Comparison of ENCODE assay signal across 11 cellular contexts in the genomic region with DNA sequence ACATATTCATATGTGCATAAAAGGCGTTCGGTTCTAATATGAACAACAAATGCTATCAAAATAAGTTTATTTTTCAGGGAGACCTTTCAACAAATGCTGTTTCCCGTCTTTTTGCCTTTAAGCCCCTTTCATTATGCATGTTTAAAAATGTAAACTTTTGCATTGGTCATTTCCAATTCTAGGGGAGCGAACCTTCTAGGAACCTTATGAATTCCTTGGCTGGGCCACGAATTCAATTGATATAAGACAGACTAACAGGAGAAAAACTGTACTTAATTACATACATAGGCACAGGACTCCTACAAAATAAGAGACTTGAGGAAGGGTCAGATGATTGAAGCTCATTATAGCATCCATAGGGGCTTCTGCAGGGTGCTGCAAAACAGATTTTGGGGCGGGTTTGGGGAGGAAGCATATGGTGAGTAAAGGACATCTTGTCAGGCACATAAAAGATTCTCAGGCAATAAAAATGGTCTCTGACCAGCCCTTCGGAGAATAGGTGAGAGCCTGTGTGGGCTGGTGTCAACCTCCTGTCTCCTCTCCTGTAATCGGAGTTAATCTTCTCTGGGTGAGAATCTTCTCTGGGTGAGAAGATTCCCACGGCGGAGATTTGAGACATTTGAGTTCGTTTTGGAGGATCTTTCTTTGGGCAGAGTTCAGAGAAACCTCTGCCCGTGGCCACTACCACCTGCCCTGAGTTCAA. TPM values are rescaled to one million over a fixed set of nuclear protein-coding genes. Genes with fewer than 3 reads are reported as not detected.
DNase-seq lines count a peak whose midpoint lies in the region; ATAC-seq and TF ChIP-seq lines count a peak whose summit lies in the region.
"Had no signal": no experiment of that assay in that cellular context is flagged by ENCODE, and none has a peak within 500 bp of the region (broad histone marks: within the 10 kb centered on the region; RNA-seq: fewer than 3 reads in every experiment).

No MANE protein-coding gene starts in this region.

- in situ Hi-C loops in transverse colon (cut with MboI; ENCODE audit: low pct_ligation_motif_present in 1 of 4, low pct_unique_long_range_greater_than_20kb in 1 of 4, low sequenced_read_pairs in 3 of 4) = no loop called here

- H3K27ac Mint-ChIP-seq in activated T-helper 1 cell treated with anti-CD3 and anti-CD28 coated beads, Interleukin-12 subunit alpha, Interleukin-12 subunit beta, Interleukin-2, Interleukin-4 antibody, amounts not matched to agents 30 ng/mL and 10 ng/mL and 1 ng/mL, durations not matched to agents 14 hours and 24 hours and 36 hours = no peak overlapping the region

- peaks cover 75% of the 10 kb centered on the region for H3K4me1 Mint-ChIP-seq in activated T-helper 1 cell treated with anti-CD3 and anti-CD28 coated beads, Interleukin-12 subunit alpha, Interleukin-12 subunit beta, Interleukin-2, Interleukin-4 antibody, amounts not matched to agents 30 ng/mL and 10 ng/mL and 1 ng/mL, durations not matched to agents 14 hours and 24 hours and 36 hours (ENCODE audit: low read depth)

- H3K9me3 Mint-ChIP-seq in activated T-helper 1 cell treated with anti-CD3 and anti-CD28 coated beads, Interleukin-12 subunit alpha, Interleukin-12 subunit beta, Interleukin-2, Interleukin-4 antibody, amounts not matched to agents 30 ng/mL and 10 ng/mL and 1 ng/mL, durations not matched to agents 14 hours and 24 hours and 36 hours = no peaks in the 10 kb centered on the region

- WGBS in transverse colon (ENCODE audit: low coverage in 1 of 2), 2 donors = 24 to 40% methylated on average over 8 to 12 of the region's 12 CpGs

- peaks cover 11% of the 10 kb centered on the region for H3K36me3 Mint-ChIP-seq in activated T-helper 1 cell treated with anti-CD3 and anti-CD28 coated beads, Interleukin-12 subunit alpha, Interleukin-12 subunit beta, Interleukin-2, Interleukin-4 antibody, amounts not matched to agents 30 ng/mL and 10 ng/mL and 1 ng/mL, durations not matched to agents 14 hours and 24 hours and 36 hours (ENCODE audit: low read depth)

- TF ChIP-seq EP300 in transverse colon (IDR thresholded peaks at IDR 0.05; ENCODE audit: low read depth) = no peak

- TF ChIP-seq CTCF in left ventricle myocardium inferior (IDR thresholded peaks at IDR 0.05; ENCODE audit: borderline replicate concordance) = no peak
- no peak for TF ChIP-seq CTCF in transverse colon (IDR thresholded peaks at IDR 0.05)

- H3K27me3 Mint-ChIP-seq in activated T-helper 1 cell treated with anti-CD3 and anti-CD28 coated beads, Interleukin-12 subunit alpha, Interleukin-12 subunit beta, Interleukin-2, Interleukin-4 antibody, amounts not matched to agents 30 ng/mL and 10 ng/mL and 1 ng/mL, durations not matched to agents 14 hours and 24 hours and 36 hours (ENCODE audit: insufficient read depth) = peaks cover 29% of the 10 kb centered on the region

- H3K27ac ChIP-seq in left ventricle myocardium inferior (replicated peaks) (no peak overlapping the region), transverse colon (peak overlapping the region; percentile 80 to 83 (median 82))
- H3K27ac ChIP-seq: neutrophil, testis had no signal

- no peak overlapping the region for H3K9ac ChIP-seq in iPS-15b (ENCODE audit: low read depth, low read length)

- peak overlapping the region; percentile 97 for H3K4me3 Mint-ChIP-seq in activated T-helper 1 cell treated with anti-CD3 and anti-CD28 coated beads, Interleukin-12 subunit alpha, Interleukin-12 subunit beta, Interleukin-2, Interleukin-4 antibody, amounts not matched to agents 30 ng/mL and 10 ng/mL and 1 ng/mL, durations not matched to agents 14 hours and 24 hours and 36 hours

- H3K27me3 ChIP-seq in left ventricle myocardium inferior (ENCODE audit: low read depth) = peaks cover 92% of the 10 kb centered on the region
- peaks cover 46% of the 10 kb centered on the region for H3K27me3 ChIP-seq in iPS-15b (ENCODE audit: control insufficient read depth, insufficient read depth, low read length)
- peaks cover 66% of the 10 kb centered on the region for H3K27me3 ChIP-seq in transverse colon
- H3K27me3 ChIP-seq: testis had no signal

- TF ChIP-seq POLR2A in transverse colon (IDR thresholded peaks at IDR 0.05) = no peak

- H3K4me3 ChIP-seq in left ventricle myocardium inferior = peak overlapping the region; percentile 68
- H3K4me3 ChIP-seq in iPS-15b (ENCODE audit: low read depth, low read length) = peak overlapping the region; percentile 79
- peak overlapping the region in 3 of 4 donors; percentile 53 to 59 (median 58) for H3K4me3 ChIP-seq in transverse colon

- peaks cover 51% of the 10 kb centered on the region for H3K4me1 ChIP-seq in left ventricle myocardium inferior
- H3K4me1 ChIP-seq in iPS-15b (ENCODE audit: control insufficient read depth, insufficient read depth, low read length) = peaks cover 28% of the 10 kb centered on the region
- H3K4me1 ChIP-seq in transverse colon = peaks cover 10 to 75% (median 54%) of the 10 kb centered on the region in 4 donors
- H3K4me1 ChIP-seq: testis had no signal

- H3K36me3 ChIP-seq in left ventricle myocardium inferior (no peaks in the 10 kb centered on the region), iPS-15b (ENCODE audit: control insufficient read depth, insufficient read depth, low read length) (no peaks in the 10 kb centered on the region), transverse colon (no peaks in the 10 kb centered on the region)
- H3K36me3 ChIP-seq: neutrophil had no signal

- no peaks in the 10 kb centered on the region for H3K9me3 ChIP-seq in left ventricle myocardium inferior (replicated peaks)
- no peaks in the 10 kb centered on the region for H3K9me3 ChIP-seq in iPS-15b (ENCODE audit: control insufficient read depth, insufficient read depth, low read length)
- no peaks in the 10 kb centered on the region for H3K9me3 ChIP-seq in transverse colon
- H3K9me3 ChIP-seq: neutrophil, testis had no signal

- ATAC-seq in left ventricle myocardium superior (no peak), GM21381 (IDR thresholded peaks at IDR 0.05; ENCODE audit: unreplicated experiment) (no peak)

- intact Hi-C loops in left ventricle myocardium inferior (cut with micrococcal nuclease) = no loop called here
- intact Hi-C loops in left ventricle myocardium superior (cut with micrococcal nuclease) = no loop called here
- intact Hi-C loops in activated T-helper 1 cell treated with anti-CD3 and anti-CD28 coated beads, Interleukin-12 subunit alpha, Interleukin-12 subunit beta, Interleukin-2, Interleukin-4 antibody, amounts not matched to agents 30 ng/mL and 10 ng/mL and 1 ng/mL, durations not matched to agents 14 hours and 24 hours and 36 hours (cut with micrococcal nuclease) = loop anchor here (1.0 to 5.0 kb wide), 6 partner anchors 39 to 391 kb away; a partner anchor contains a TSS
- intact Hi-C loops in transverse colon (cut with DNase I; ENCODE audit: low total_unique reads) = no loop called here

- no peak for DNase-seq in left ventricle myocardium inferior
- no peak for DNase-seq in left ventricle myocardium superior
- no peak for DNase-seq in activated T-helper 1 cell treated with anti-CD3 and anti-CD28 coated beads, Interleukin-12 subunit alpha, Interleukin-12 subunit beta, Interleukin-2, Interleukin-4 antibody, amounts not matched to agents 30 ng/mL and 10 ng/mL and 1 ng/mL, durations not matched to agents 14 hours and 24 hours and 36 hours (ENCODE audit: low spot score)
- DNase-seq in transverse colon = no peak
- no peak for DNase-seq in ecto neural progenitor cell (ENCODE audit: low spot score)
- DNase-seq in COR-L47 (lab: John Stamatoyannopoulos, UW) = no peak
- DNase-seq: stimulated activated CD4-positive, alpha-beta T cell treated with anti-CD3 and anti-CD28 coated beads, Interleukin-4, amount 100 ng/mL, for 1 hour; testis had no signal

RNA-seq across cellular contexts. Expression of a gene that starts 1.7 kb away (rescaled TPM):
- total RNA-seq in left ventricle myocardium inferior (1.6 TPM), left ventricle myocardium superior (1.2 TPM), transverse colon (10 to 100 TPM; 23.9 to 59.9 (median 31.6) TPM)
- total RNA-seq in activated T-helper 1 cell treated with anti-CD3 and anti-CD28 coated beads, Interleukin-12 subunit alpha, Interleukin-12 subunit beta, Interleukin-2, Interleukin-4 antibody, amounts not matched to agents 30 ng/mL and 10 ng/mL and 1 ng/mL, durations not matched to agents 14 hours and 24 hours and 36 hours = 22.9 and 27.1 TPM in 2 replicates
